ENCODE assay signal across 33 cellular contexts in the genomic region with DNA sequence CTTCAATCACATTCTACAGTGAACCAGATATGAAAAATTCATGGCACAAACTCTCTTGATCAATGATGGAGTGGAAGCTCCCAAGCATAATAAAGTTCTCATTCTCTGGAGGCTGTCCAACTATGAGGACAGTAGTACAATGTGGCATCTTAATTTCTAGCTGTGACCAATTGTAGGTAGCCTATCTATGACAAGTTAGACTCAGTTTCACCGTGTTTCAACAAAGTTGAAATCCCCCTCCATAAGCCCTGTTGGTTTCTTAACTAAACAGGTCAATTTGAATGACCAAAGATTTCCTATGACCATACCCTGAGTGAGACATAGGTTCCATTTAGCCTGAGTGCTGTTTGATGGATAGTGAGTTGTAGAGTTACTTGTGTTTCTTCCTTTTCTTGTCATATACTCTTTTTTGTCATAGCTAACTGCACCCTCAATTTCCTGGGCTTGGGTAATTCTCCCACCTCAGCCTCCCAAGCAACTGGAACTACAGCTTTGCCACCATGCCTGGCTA. TPM values are rescaled to one million over a fixed set of nuclear protein-coding genes. Genes with fewer than 3 reads are reported as not detected.
A peak's percentile ranks its signal among the peaks of the same experiment; 100 is the strongest.
DNase-seq lines count a peak whose midpoint lies in the region; ATAC-seq, FAIRE-seq and TF ChIP-seq lines count a peak whose summit lies in the region.
"Had no signal": no experiment of that assay in that cellular context is flagged by ENCODE, and none has a peak within 500 bp of the region (broad histone marks: within the 10 kb centered on the region; RNA-seq: fewer than 3 reads in every experiment).

No MANE protein-coding gene starts in this region.

- H3K36me3 Mint-ChIP-seq in activated T-cell treated with anti-CD3 and anti-CD28 coated beads, Interleukin-2, amount 50 U/mL, for 24 hours (ENCODE audit: low read depth): peaks cover 6% of the 10 kb centered on the region
- H3K36me3 Mint-ChIP-seq in stimulated activated effector memory CD8-positive, alpha-beta T cell treated with anti-CD3 and anti-CD28 coated beads, Interleukin-12 subunit alpha, Interleukin-12 subunit beta, amount 100 ng/mL, for 72 hours: no peaks in the 10 kb centered on the region

- no peak overlapping the region for H3K56ac ChIP-seq in H1 (replicated peaks; ENCODE audit: insufficient read length, low read depth, low read length)

- H3K9me3 ChIP-seq in H1 (ENCODE audit: insufficient read depth in 2 of 2, low read depth in 1 of 2, low read length in 1 of 2): no peaks in the 10 kb centered on the region
- H3K9me3 ChIP-seq: left lung, ovary, thyroid gland had no signal

- H4K91ac ChIP-seq in H1 (replicated peaks; ENCODE audit: insufficient read length, low read length): no peak overlapping the region

- H2BK20ac ChIP-seq in H1 (ENCODE audit: low read length): 0 out of 2 replicates have a peak overlapping the region, but pooled peaks have one; percentile 13

- no peak overlapping the region for H3K9ac ChIP-seq in H1 (replicated peaks in 1 of 4; ENCODE audit: extremely low read depth in 1 of 4, low read depth in 3 of 4, low read length in 3 of 4)

- H2AFZ ChIP-seq in H1 (ENCODE audit: low read length): no peak overlapping the region

- ATAC-seq in stimulated activated effector memory CD8-positive, alpha-beta T cell treated with anti-CD3 and anti-CD28 coated beads, Interleukin-12 subunit alpha, Interleukin-12 subunit beta, amount 100 ng/mL, for 72 hours: peak; percentile 64

- no peak overlapping the region for H3K27ac ChIP-seq in H1 (ENCODE audit: low read depth, low read length)
- H3K27ac ChIP-seq: left lung, ovary, SK-N-MC, skin epidermis, thyroid gland had no signal

- H2BK5ac ChIP-seq in H1 (ENCODE audit: low read depth, low read length): 0 out of 2 replicates have a peak overlapping the region, but pooled peaks have one; percentile 9

- H3K4me2 ChIP-seq in H1 (ENCODE audit: insufficient read depth in 1 of 2, low read depth in 2 of 2, low read length in 2 of 2): no peak overlapping the region

- TF ChIP-seq RAD21 in H1 (IDR thresholded peaks at IDR 0.05 in 1 of 2, conservative IDR thresholded peaks at IDR 0.05 in 1 of 2; ENCODE audit: low read depth in 2 of 2, low read length in 2 of 2): no peak

- peaks cover 0 to 5% (median 0%) of the 10 kb centered on the region in 4 experiments; a peak in 1 of 7 replicates for H3K4me1 ChIP-seq in H1 (replicated peaks in 1 of 4; ENCODE audit: control insufficient read depth in 3 of 4, insufficient read depth in 4 of 4, low read length in 3 of 4)
- H3K4me1 ChIP-seq: left lung had no signal

- H4K5ac ChIP-seq in H1 (ENCODE audit: insufficient read length, low read depth, low read length): no peak overlapping the region

- H2BK120ac ChIP-seq in H1 (replicated peaks; ENCODE audit: low read depth, low read length): no peak overlapping the region

- peaks cover 25% of the 10 kb centered on the region for H3K4me1 Mint-ChIP-seq in activated T-cell treated with anti-CD3 and anti-CD28 coated beads, Interleukin-2, amount 50 U/mL, for 24 hours (ENCODE audit: low read depth)
- no peaks in the 10 kb centered on the region for H3K4me1 Mint-ChIP-seq in stimulated activated effector memory CD8-positive, alpha-beta T cell treated with anti-CD3 and anti-CD28 coated beads, Interleukin-12 subunit alpha, Interleukin-12 subunit beta, amount 100 ng/mL, for 72 hours
- H3K4me1 Mint-ChIP-seq: activated B cell treated with CpG ODN at 0.5 μM for 24 hours, neural crest cell had no signal

- H3K27ac Mint-ChIP-seq in activated T-cell treated with anti-CD3 and anti-CD28 coated beads, Interleukin-2, amount 50 U/mL, for 24 hours: peak overlapping the region; percentile 15
- H3K27ac Mint-ChIP-seq in stimulated activated effector memory CD8-positive, alpha-beta T cell treated with anti-CD3 and anti-CD28 coated beads, Interleukin-12 subunit alpha, Interleukin-12 subunit beta, amount 100 ng/mL, for 72 hours: no peak overlapping the region
- H3K27ac Mint-ChIP-seq: activated B cell treated with CpG ODN at 0.5 μM for 24 hours had no signal

- H4K20me1 ChIP-seq in H1 (replicated peaks in 1 of 2; ENCODE audit: control insufficient read depth in 1 of 2, insufficient read depth in 2 of 2, low read length in 2 of 2): peaks cover 1 to 3% of the 10 kb centered on the region in 2 experiments

- H3K4me3 ChIP-seq in H1 (ENCODE audit: extremely low read depth in 1 of 4, insufficient read depth in 2 of 4, low read depth in 3 of 4, low read length in 4 of 4): no peak overlapping the region
- H3K4me3 ChIP-seq: left lung, ovary, SK-N-MC, skin epidermis, thyroid gland had no signal

- no peak overlapping the region for H3K14ac ChIP-seq in H1 (ENCODE audit: insufficient read length)

- TF ChIP-seq EP300 in H1 (IDR thresholded peaks at IDR 0.05; ENCODE audit: borderline replicate concordance in 1 of 2, low read depth in 2 of 2, low read length in 2 of 2): no peak

- no peak for TF ChIP-seq POLR2A in H1 (IDR thresholded peaks at IDR 0.05; ENCODE audit: control extremely low read depth in 1 of 2, low read depth in 2 of 2, low read length in 2 of 2)

- H3K23me2 ChIP-seq in H1 (ENCODE audit: low read depth, low read length): no peaks in the 10 kb centered on the region

- no peaks in the 10 kb centered on the region for H3K27me3 Mint-ChIP-seq in activated T-cell treated with anti-CD3 and anti-CD28 coated beads, Interleukin-2, amount 50 U/mL, for 24 hours
- H3K27me3 Mint-ChIP-seq: activated B cell treated with CpG ODN at 0.5 μM for 24 hours; CD4-positive, CD25-positive, alpha-beta regulatory T cell had no signal

- POLR2A ChIA-PET in H1 (lab: Charles Lee; ENCODE audit: partially characterized antibody): interaction anchor here (1.3 kb wide), 1 partner anchor 11 kb away, joined by 6 read pairs; no protein-coding TSS in a partner anchor

- no peaks in the 10 kb centered on the region; a peak in 1 of 8 replicates for H3K36me3 ChIP-seq in H1 (ENCODE audit: control insufficient read depth in 2 of 4, insufficient read depth in 4 of 4, low read length in 3 of 4)
- H3K36me3 ChIP-seq: left lung, ovary, thyroid gland had no signal

- H3K79me2 ChIP-seq in H1 (ENCODE audit: control insufficient read depth in 1 of 2, insufficient read depth in 2 of 2, low read length in 2 of 2): peaks cover 0 to 75% of the 10 kb centered on the region in 2 experiments; a peak in 2 of 4 replicates

- no peaks in the 10 kb centered on the region for H3K27me3 ChIP-seq in H1 (replicated peaks in 1 of 4; ENCODE audit: control insufficient read depth in 3 of 4, extremely low read depth in 1 of 4, insufficient read depth in 3 of 4, low read length in 3 of 4)
- H3K27me3 ChIP-seq: left lung, ovary, thyroid gland had no signal

- H4K8ac ChIP-seq in H1 (ENCODE audit: extremely low read depth, insufficient read depth, low read length): no peak overlapping the region

- H3K23ac ChIP-seq in H1 (ENCODE audit: insufficient read length): no peak overlapping the region

- CTCF ChIA-PET in H1 (lab: Charles Lee; ENCODE audit: partially characterized antibody): interaction anchor here (0.7 kb wide), 1 partner anchor 1407 kb away, joined by 4 read pairs; no protein-coding TSS in a partner anchor

- no peak overlapping the region for H3K4me3 Mint-ChIP-seq in activated T-cell treated with anti-CD3 and anti-CD28 coated beads, Interleukin-2, amount 50 U/mL, for 24 hours
- H3K4me3 Mint-ChIP-seq in stimulated activated effector memory CD8-positive, alpha-beta T cell treated with anti-CD3 and anti-CD28 coated beads, Interleukin-12 subunit alpha, Interleukin-12 subunit beta, amount 100 ng/mL, for 72 hours: no peak overlapping the region
- H3K4me3 Mint-ChIP-seq: activated B cell treated with CpG ODN at 0.5 μM for 24 hours; CD4-positive, CD25-positive, alpha-beta regulatory T cell; neural crest cell had no signal

- no peak overlapping the region for H2BK12ac ChIP-seq in H1 (ENCODE audit: low read depth, low read length)

- no peak overlapping the region for H3K18ac ChIP-seq in H1 (ENCODE audit: extremely low read depth, low read length)

- H2AK5ac ChIP-seq in H1 (ENCODE audit: low read depth, low read length): no peak overlapping the region

- no peaks in the 10 kb centered on the region for H3K9me3 Mint-ChIP-seq in activated T-cell treated with anti-CD3 and anti-CD28 coated beads, Interleukin-2, amount 50 U/mL, for 24 hours
- H3K9me3 Mint-ChIP-seq in stimulated activated effector memory CD8-positive, alpha-beta T cell treated with anti-CD3 and anti-CD28 coated beads, Interleukin-12 subunit alpha, Interleukin-12 subunit beta, amount 100 ng/mL, for 72 hours: no peaks in the 10 kb centered on the region
- H3K9me3 Mint-ChIP-seq: activated B cell treated with CpG ODN at 0.5 μM for 24 hours; CD4-positive, CD25-positive, alpha-beta regulatory T cell; neural crest cell had no signal

- 69% methylated on average over 1 of the region's 1 CpG; no CpG with 5 or more reads in 1 of the 2 experiments for WGBS in H1 (ENCODE audit: extremely low coverage in 1 of 2, insufficient coverage in 1 of 2, insufficient read length in 1 of 2, insufficient replicate concordance in 2 of 2, low coverage in 1 of 2, low lambda C conversion rate in 2 of 2, missing lambda C conversion rate in 1 of 2), 2 experiments

- peak; percentile 39 for FAIRE-seq in H1 (lab: Jason Lieb, UNC)
- FAIRE-seq: astrocyte had no signal

- no peak overlapping the region for H2BK15ac ChIP-seq in H1 (ENCODE audit: low read length)

- H3K79me1 ChIP-seq in H1 (ENCODE audit: low read depth, low read length): peaks cover 4% of the 10 kb centered on the region; the same call in 1 of the 2 replicates

- TF ChIP-seq CTCF in H1 (IDR thresholded peaks at IDR 0.05; ENCODE audit: control extremely low read depth in 1 of 3, insufficient read depth in 1 of 3, low read depth in 1 of 3, low read length in 3 of 3): no peak

- no peak overlapping the region for H3K4ac ChIP-seq in H1 (replicated peaks; ENCODE audit: insufficient read length, low read depth, low read length)

- no peak for DNase-seq in activated T-cell treated with anti-CD3 and anti-CD28 coated beads, Interleukin-2, amount 50 U/mL, for 24 hours
- no peak for DNase-seq in activated T-cell treated with anti-CD3 and anti-CD28 coated beads, Interleukin-2, amount 50 U/mL, for 48 hours
- DNase-seq in M059J (ENCODE audit: low read depth) (peak; percentile 7), H1 (ENCODE audit: low read depth in 1 of 2, low spot score in 2 of 2) (no peak), HK-2 (ENCODE audit: unreplicated experiment) (no peak), NCI-H748 (lab: John Stamatoyannopoulos, UW; ENCODE audit: unreplicated experiment) (no peak)
- DNase-seq in stimulated activated effector memory CD8-positive, alpha-beta T cell treated with anti-CD3 and anti-CD28 coated beads, Interleukin-12 subunit alpha, Interleukin-12 subunit beta, amount 100 ng/mL, for 72 hours (ENCODE audit: low spot score in 2 of 2): no peak
- no peak for DNase-seq in activated CD4-positive, alpha-beta T cell treated with anti-CD3 and anti-CD28 coated beads, Interleukin-2, amount 50 U/mL, for 1 hour
- DNase-seq: activated B cell treated with CpG ODN at 0.5 μM for 24 hours; activated CD4-positive, alpha-beta T cell treated with anti-CD3 and anti-CD28 coated beads, Interleukin-2, amount 50 U/mL, for 48 hours; activated CD8-positive, alpha-beta memory T cell treated with anti-CD3 and anti-CD28 coated beads, Interleukin-2, amount 50 U/mL, for 4 hours; activated effector memory CD4-positive, alpha-beta T cell treated with anti-CD3 and anti-CD28 coated beads, Interleukin-2, amount 50 U/mL, for 16 hours; AML-193; caudate nucleus; CD4-positive, CD25-positive, alpha-beta regulatory T cell; cortex of kidney; effector memory CD4-positive, alpha-beta T cell; erythroblast; H7; Kasumi-1; left lung; mesenchymal stem cell; MV-4-11; NCI-H1436 treated with DMSO at 0.1 percent for 48 hours; NCI-H446; NCI-H82; ovary; T-helper 1 cell; thyroid gland had no signal

RNA-seq across cellular contexts. Expression of a gene that starts 11.8 kb away (rescaled TPM):
- 5.4 and 18.0 TPM in 2 replicates for total RNA-seq in M059J (2014; rRNA removed; shearing (Covaris generic))
- 45.8 and 55.6 TPM in 2 replicates for total RNA-seq in H1 (2021; fragmentation: NEBNext Ultra II Directional; extraction: Animal tissue kit (Norgen Biotek cat#: 25700))
- 6.3 and 8.2 TPM in 2 replicates for polyA plus RNA-seq in H1 (2011; rRNA removed)
- polyA plus RNA-seq in H1 (2011; cell fraction: cytosol; rRNA removed): 11.3 TPM
- polyA plus RNA-seq in H1 (2011; cell fraction: nucleus; rRNA removed): 9.1 TPM
- 19.5 to 24.4 TPM (median 20.0 TPM) in 4 replicates for polyA plus RNA-seq in H1 (2012, experiment 1 of 2)
- polyA plus RNA-seq in H1 (2012, experiment 2 of 2): 2.0 TPM
- 18.5 TPM for polyA plus RNA-seq in H1 (2013, experiment 1 of 2)
- 18.7 TPM for polyA plus RNA-seq in H1 (2013, experiment 2 of 2)
- polyA minus RNA-seq in H1 (2011; rRNA and poly(A)+ RNA removed): 56.6 and 67.1 TPM in 2 replicates
- polyA minus RNA-seq in H1 (2011; cell fraction: cytosol; rRNA and poly(A)+ RNA removed): 27.9 TPM
- 136 TPM for polyA minus RNA-seq in H1 (2011; cell fraction: nucleus; rRNA and poly(A)+ RNA removed)

RNA-seq across cellular contexts. Expression of a gene that starts 29.1 kb away (rescaled TPM):
- total RNA-seq in M059J (2014; rRNA removed; shearing (Covaris generic)): 57.3 and 69.8 TPM in 2 replicates
- total RNA-seq in H1 (2021; fragmentation: NEBNext Ultra II Directional; extraction: Animal tissue kit (Norgen Biotek cat#: 25700)): 17.7 and 21.1 TPM in 2 replicates
- 20.5 and 25.8 TPM in 2 replicates for polyA plus RNA-seq in H1 (2011; rRNA removed)
- 24.0 TPM for polyA plus RNA-seq in H1 (2011; cell fraction: cytosol; rRNA removed)
- 18.7 TPM for polyA plus RNA-seq in H1 (2011; cell fraction: nucleus; rRNA removed)
- polyA plus RNA-seq in H1 (2012, experiment 1 of 2): 13.2 to 19.1 TPM (median 15.5 TPM) in 4 replicates
- 17.2 TPM for polyA plus RNA-seq in H1 (2012, experiment 2 of 2)
- polyA plus RNA-seq in H1 (2013, experiment 1 of 2): 27.2 TPM
- 24.2 TPM for polyA plus RNA-seq in H1 (2013, experiment 2 of 2)
- polyA minus RNA-seq in H1 (2011; rRNA and poly(A)+ RNA removed): 11.3 and 12.2 TPM in 2 replicates
- 10.7 TPM for polyA minus RNA-seq in H1 (2011; cell fraction: cytosol; rRNA and poly(A)+ RNA removed)
- 32.3 TPM for polyA minus RNA-seq in H1 (2011; cell fraction: nucleus; rRNA and poly(A)+ RNA removed)
